Comparison of ENCODE assay signal across 34 cellular contexts in genomic region chr16:31897283-31897682, GRCh38.
"Had no signal": no experiment of that assay in that cellular context is flagged by ENCODE, and none has a peak within 500 bp of the region (broad histone marks: within the 10 kb centered on the region; RNA-seq: fewer than 3 reads in every experiment).

No MANE protein-coding gene starts in this region.

- H3K27me3 Mint-ChIP-seq: activated CD4-positive, alpha-beta T cell treated with anti-CD3 and anti-CD28 coated beads, Interleukin-2, amount 10 ng/mL, durations not matched to agents 24 days and 14 days; activated CD8-positive, alpha-beta T cell treated with anti-CD3 and anti-CD28 coated beads for 36 hours; activated T-helper 17 cell treated with anti-CD3 and anti-CD28 coated beads, Interleukin-2, amount 50 U/mL, for 72 hours; brain had no signal

- H3K27ac Mint-ChIP-seq: activated CD4-positive, alpha-beta T cell treated with anti-CD3 and anti-CD28 coated beads, Interleukin-2, amount 10 ng/mL, durations not matched to agents 24 days and 14 days; activated naive CD4-positive, alpha-beta T cell treated with anti-CD3 and anti-CD28 coated beads, Interleukin-2, amount 50 U/mL, for 72 hours; activated T-helper 17 cell treated with anti-CD3 and anti-CD28 coated beads, Interleukin-2, amount 50 U/mL, for 72 hours; brain had no signal

- H3K27ac ChIP-seq: RWPE1 had no signal

- H3K4me3 Mint-ChIP-seq: activated CD4-positive, alpha-beta T cell treated with anti-CD3 and anti-CD28 coated beads, Interleukin-2, amount 10 ng/mL, durations not matched to agents 24 days and 14 days; activated CD8-positive, alpha-beta T cell treated with anti-CD3 and anti-CD28 coated beads for 36 hours; activated T-cell treated with anti-CD3 and anti-CD28 coated beads, Interleukin-2, amount 50 U/mL, for 72 hours; brain had no signal

- ATAC-seq: activated CD8-positive, alpha-beta T cell treated with anti-CD3 and anti-CD28 coated beads for 36 hours; activated naive CD4-positive, alpha-beta T cell treated with anti-CD3 and anti-CD28 coated beads, Interleukin-2, amount 50 U/mL, for 72 hours; activated T-cell treated with anti-CD3 and anti-CD28 coated beads, Interleukin-2, amount 50 U/mL, for 72 hours; activated T-helper 17 cell treated with anti-CD3 and anti-CD28 coated beads, Interleukin-2, amount 50 U/mL, for 72 hours; PC-3; Right ventricle myocardium inferior; SK-N-SH treated with all-trans-retinoic acid at 6 μM for 48 hours had no signal

- FAIRE-seq: bronchial epithelial cell, RCC 7860 had no signal

- DNase-seq: activated CD4-positive, alpha-beta T cell treated with anti-CD3 and anti-CD28 coated beads, Interleukin-2, amount 10 ng/mL, durations not matched to agents 24 days and 14 days; activated CD4-positive, alpha-beta T cell treated with anti-CD3 and anti-CD28 coated beads, Interleukin-2, amount 50 U/mL, for 4 hours; activated CD8-positive, alpha-beta T cell treated with anti-CD3 and anti-CD28 coated beads for 36 hours; activated effector memory CD4-positive, alpha-beta T cell treated with anti-CD3 and anti-CD28 coated beads, Interleukin-2, amount 50 U/mL, for 16 hours; activated naive CD4-positive, alpha-beta T cell treated with Interleukin-2 at 50 U/mL for 16 hours; activated T-cell treated with anti-CD3 and anti-CD28 coated beads, Interleukin-2, amount 50 U/mL, for 1 hour; activated T-cell treated with anti-CD3 and anti-CD28 coated beads, Interleukin-2, amount 50 U/mL, for 72 hours; anterior cingulate cortex; caudate nucleus; cerebellar nuclear complex; NCI-H1092 treated with DMSO at 0.1 percent for 48 hours; NCI-H1417; NCI-H146; NCI-H187; NCI-H2029 treated with DMSO at 0.1 percent for 48 hours; NCI-H2107; NCI-H2171; NCI-H510A; NCI-H526; NCI-H748 treated with DMSO at 0.1 percent for 48 hours; NK-92 treated with Interleukin-12 subunit alpha and Interleukin-12 subunit beta, amount 100 ng/mL, for 24 hours; PC-3; SIG-M5; SW 1271; T-helper 1 cell; T1000 had no signal

- H3K4me1 Mint-ChIP-seq: brain had no signal
